Comparison of ENCODE assay signal across 10 cellular contexts in genomic region chr7:141362580-141363435, GRCh38.
A peak's percentile ranks its signal among the peaks of the same experiment; 100 is the strongest.
DNase-seq lines count a peak whose midpoint lies in the region; ATAC-seq and TF ChIP-seq lines count a peak whose summit lies in the region.
"Had no signal": no experiment of that assay in that cellular context is flagged by ENCODE, and none has a peak within 500 bp of the region (broad histone marks: within the 10 kb centered on the region; RNA-seq: fewer than 3 reads in every experiment).

No MANE protein-coding gene starts in this region.

- H3K4me3 ChIP-seq in fibroblast of mammary gland (ENCODE audit: control insufficient read depth, low read depth, low read length) (no peak overlapping the region), WERI-Rb-1 (ENCODE audit: low read depth, low read length) (no peak overlapping the region)
- H3K4me3 ChIP-seq: pancreas had no signal

- no peaks in the 10 kb centered on the region for H3K36me3 ChIP-seq in WERI-Rb-1
- H3K36me3 ChIP-seq: pancreas had no signal

- no peak for TF ChIP-seq CTCF in fibroblast of mammary gland (conservative IDR thresholded peaks at IDR 0.05; ENCODE audit: control insufficient read depth, insufficient read depth, low read depth, low read length)
- TF ChIP-seq CTCF in omental fat pad (IDR thresholded peaks at IDR 0.05) = no peak
- no peak for TF ChIP-seq CTCF in WERI-Rb-1 (IDR thresholded peaks at IDR 0.05; ENCODE audit: low read depth, low read length)

- ATAC-seq in omental fat pad (ENCODE audit: low FRiP score) (peak; percentile 72), HG02973 (IDR thresholded peaks at IDR 0.05; ENCODE audit: unreplicated experiment) (no peak), HG02571 (IDR thresholded peaks at IDR 0.05; ENCODE audit: unreplicated experiment) (no peak)
- ATAC-seq: pancreas had no signal

- H3K27me3 ChIP-seq in WERI-Rb-1 (ENCODE audit: insufficient read depth, low read depth, severe bottlenecking) = no peaks in the 10 kb centered on the region
- H3K27me3 ChIP-seq: pancreas had no signal

- H3K9me3 ChIP-seq in WERI-Rb-1 (ENCODE audit: severe bottlenecking) = no peaks in the 10 kb centered on the region
- H3K9me3 ChIP-seq: pancreas had no signal

- DNase-seq in EL (peak; percentile 96), RKO (ENCODE audit: low spot score) (peak; percentile 33), fibroblast of mammary gland (ENCODE audit: low read depth) (peak; percentile 90), omental fat pad (ENCODE audit: low spot score) (no peak), WERI-Rb-1 (no peak), CD1c-positive myeloid dendritic cell (ENCODE audit: extremely low spot score) (no peak)
- DNase-seq: DMS79, pancreas had no signal

- no peak overlapping the region for H3K27ac ChIP-seq in WERI-Rb-1
- H3K27ac ChIP-seq: pancreas had no signal

Comparison
In these comparisons a context has a peak if more than half of its experiments do, and no peak if none do; other contexts are left out.
1. DNase-seq: peak in EL (single experiment), RKO (single experiment) and fibroblast of mammary gland (single experiment); none in omental fat pad (single experiment), WERI-Rb-1 (single experiment) and CD1c-positive myeloid dendritic cell (single experiment).